16 cellular contexts compared by ENCODE assay signal in genomic region chr6:27260836-27261375, GRCh38. TPM values are rescaled to one million over a fixed set of nuclear protein-coding genes. Genes with fewer than 3 reads are reported as not detected.
DNase-seq lines count a peak whose midpoint lies in the region; ATAC-seq and TF ChIP-seq lines count a peak whose summit lies in the region.
"Had no signal": no experiment of that assay in that cellular context is flagged by ENCODE, and none has a peak within 500 bp of the region (broad histone marks: within the 10 kb centered on the region; RNA-seq: fewer than 3 reads in every experiment).

No MANE protein-coding gene starts in this region.

- H3K36me3 Mint-ChIP-seq in neural progenitor cell, result no peaks in the 10 kb centered on the region
- H3K36me3 Mint-ChIP-seq in activated CD4-positive, alpha-beta memory T cell treated with anti-CD3 and anti-CD28 coated beads, Interleukin-2, amount 10 ng/mL, durations not matched to agents 7 days and 5 days (ENCODE audit: low read depth), result no peaks in the 10 kb centered on the region
- H3K36me3 Mint-ChIP-seq: activated naive CD8-positive, alpha-beta T cell treated with anti-CD3 and anti-CD28 coated beads, Interleukin-2, amount 10 ng/mL, durations not matched to agents 7 days and 5 days had no signal

- in situ Hi-C loops in astrocyte of the cerebellum (cut with HindIII; ENCODE audit: low sequenced_read_pairs), result no loop called here

- H3K9me3 ChIP-seq in neural progenitor cell (ENCODE audit: low read depth), result no peaks in the 10 kb centered on the region
- H3K9me3 ChIP-seq: neutrophil had no signal

- no peaks in the 10 kb centered on the region for H4K20me1 ChIP-seq in neural progenitor cell (ENCODE audit: low read depth)

- peaks cover 23% of the 10 kb centered on the region for H3F3A ChIP-seq in neural progenitor cell (ENCODE audit: low read depth)

- H3K79me2 ChIP-seq in neural progenitor cell (ENCODE audit: low read depth), result no peaks in the 10 kb centered on the region

- H3K27ac ChIP-seq in neural progenitor cell, result no peak overlapping the region
- H3K27ac ChIP-seq: neutrophil, VCaP had no signal

- DNase-seq in H7 (peak; percentile 50), astrocyte of the cerebellum (ENCODE audit: low read depth) (no peak), foreskin fibroblast (peak in 1 of 2 donors; percentile 16), neural progenitor cell (ENCODE audit: low spot score) (peak; percentile 56), T1000 (lab: John Stamatoyannopoulos, UW) (no peak)
- DNase-seq in activated CD4-positive, alpha-beta memory T cell treated with anti-CD3 and anti-CD28 coated beads, Interleukin-2, amount 10 ng/mL, durations not matched to agents 7 days and 5 days, result no peak
- no peak for DNase-seq in effector CD4-positive, alpha-beta T cell
- DNase-seq: activated naive CD8-positive, alpha-beta T cell treated with anti-CD3 and anti-CD28 coated beads, Interleukin-2, amount 10 ng/mL, durations not matched to agents 7 days and 5 days; CD4-positive, alpha-beta memory T cell; NCI-H1694; right cardiac atrium had no signal

- TF ChIP-seq CTCF in astrocyte of the cerebellum (IDR thresholded peaks at IDR 0.05; ENCODE audit: low read depth, low read length, missing control alignments) (no peak), foreskin fibroblast (IDR thresholded peaks at IDR 0.05; ENCODE audit: low read depth, low read length) (no peak), neural progenitor cell (IDR thresholded peaks at IDR 0.05) (no peak)

- CTCF ChIA-PET in activated CD4-positive, alpha-beta memory T cell treated with anti-CD3 and anti-CD28 coated beads, Interleukin-2, amount 10 ng/mL, durations not matched to agents 7 days and 5 days (lab: Charles Lee), result interaction anchor here (1.7 kb wide), 1 partner anchor 9 kb away, joined by 5 read pairs; no protein-coding TSS in a partner anchor

- H3K4me3 ChIP-seq in H7 (ENCODE audit: insufficient read depth, low read depth, low read length) (peak overlapping the region; percentile 61), astrocyte of the cerebellum (ENCODE audit: low read depth, low read length) (peak overlapping the region; percentile 9), foreskin fibroblast (ENCODE audit: low read depth in 1 of 2, low read length in 2 of 2) (peak overlapping the region; percentile 9 to 21), neural progenitor cell (peak overlapping the region; percentile 44)

- H3K27ac Mint-ChIP-seq in neural progenitor cell, result no peak overlapping the region
- H3K27ac Mint-ChIP-seq in activated CD4-positive, alpha-beta memory T cell treated with anti-CD3 and anti-CD28 coated beads, Interleukin-2, amount 10 ng/mL, durations not matched to agents 7 days and 5 days, result no peak overlapping the region
- H3K27ac Mint-ChIP-seq: activated naive CD8-positive, alpha-beta T cell treated with anti-CD3 and anti-CD28 coated beads, Interleukin-2, amount 10 ng/mL, durations not matched to agents 7 days and 5 days; CD4-positive, alpha-beta memory T cell; memory B cell had no signal

- H2AFZ ChIP-seq in neural progenitor cell (replicated peaks), result peak overlapping the region; percentile 35

- H3K27me3 Mint-ChIP-seq in neural progenitor cell (ENCODE audit: insufficient read depth, low read depth), result peaks cover 20% of the 10 kb centered on the region
- peaks cover 25% of the 10 kb centered on the region for H3K27me3 Mint-ChIP-seq in activated CD4-positive, alpha-beta memory T cell treated with anti-CD3 and anti-CD28 coated beads, Interleukin-2, amount 10 ng/mL, durations not matched to agents 7 days and 5 days

- peaks cover 6% of the 10 kb centered on the region for H3K4me1 Mint-ChIP-seq in neural progenitor cell
- no peaks in the 10 kb centered on the region for H3K4me1 Mint-ChIP-seq in activated CD4-positive, alpha-beta memory T cell treated with anti-CD3 and anti-CD28 coated beads, Interleukin-2, amount 10 ng/mL, durations not matched to agents 7 days and 5 days
- H3K4me1 Mint-ChIP-seq: activated naive CD8-positive, alpha-beta T cell treated with anti-CD3 and anti-CD28 coated beads, Interleukin-2, amount 10 ng/mL, durations not matched to agents 7 days and 5 days; memory B cell had no signal

- H3K4me2 ChIP-seq in neural progenitor cell, result peak overlapping the region; percentile 78

- POLR2A ChIA-PET in activated CD4-positive, alpha-beta memory T cell treated with anti-CD3 and anti-CD28 coated beads, Interleukin-2, amount 10 ng/mL, durations not matched to agents 7 days and 5 days (lab: Charles Lee), result no interaction called here

- no peak for ATAC-seq in GM21717 (IDR thresholded peaks at IDR 0.05; ENCODE audit: unreplicated experiment)
- ATAC-seq: right cardiac atrium had no signal

- H3K9ac ChIP-seq in neural progenitor cell, result no peak overlapping the region

- peak overlapping the region; percentile 42 for H3K4me3 Mint-ChIP-seq in neural progenitor cell
- no peak overlapping the region for H3K4me3 Mint-ChIP-seq in activated CD4-positive, alpha-beta memory T cell treated with anti-CD3 and anti-CD28 coated beads, Interleukin-2, amount 10 ng/mL, durations not matched to agents 7 days and 5 days
- H3K4me3 Mint-ChIP-seq: activated naive CD8-positive, alpha-beta T cell treated with anti-CD3 and anti-CD28 coated beads, Interleukin-2, amount 10 ng/mL, durations not matched to agents 7 days and 5 days; CD4-positive, alpha-beta memory T cell; memory B cell had no signal

- H3K36me3 ChIP-seq in H7 (replicated peaks; ENCODE audit: control insufficient read depth, insufficient read depth, low read length) (no peaks in the 10 kb centered on the region), neural progenitor cell (no peaks in the 10 kb centered on the region)
- H3K36me3 ChIP-seq: neutrophil had no signal

- peaks cover 2% of the 10 kb centered on the region; the same call in 1 of the 2 replicates for H3K27me3 ChIP-seq in H7 (ENCODE audit: control insufficient read depth, insufficient read depth, low read length)
- H3K27me3 ChIP-seq in neural progenitor cell, result peaks cover 61% of the 10 kb centered on the region

- no peaks in the 10 kb centered on the region for H3K9me3 Mint-ChIP-seq in neural progenitor cell
- H3K9me3 Mint-ChIP-seq in activated CD4-positive, alpha-beta memory T cell treated with anti-CD3 and anti-CD28 coated beads, Interleukin-2, amount 10 ng/mL, durations not matched to agents 7 days and 5 days, result peaks cover 3% of the 10 kb centered on the region
- H3K9me3 Mint-ChIP-seq: activated naive CD8-positive, alpha-beta T cell treated with anti-CD3 and anti-CD28 coated beads, Interleukin-2, amount 10 ng/mL, durations not matched to agents 7 days and 5 days; memory B cell had no signal

- H3K4me1 ChIP-seq in neural progenitor cell, result no peaks in the 10 kb centered on the region

RNA-seq across cellular contexts. Expression of gene PRSS16, which starts 13.4 kb away (rescaled TPM):
- total RNA-seq in H7 (2014; rRNA removed; shearing (Covaris generic)), result 5.0 and 5.2 TPM in 2 replicates
- 4.3 and 7.2 TPM in 2 replicates for total RNA-seq in neural progenitor cell (ENCODE audit: low replicate concordance)
- 1 to 10 TPM; 1.3 to 1.6 TPM for total RNA-seq in activated CD4-positive, alpha-beta memory T cell treated with anti-CD3 and anti-CD28 coated beads, Interleukin-2, amount 10 ng/mL, durations not matched to agents 7 days and 5 days

RNA-seq across cellular contexts. Expression of gene POM121L2, which starts 51.2 kb away (rescaled TPM):
- total RNA-seq in H7 (2014; rRNA removed; shearing (Covaris generic)), result 0.03 TPM in 1 of 2 replicates, not detected in the other
- not detected in 2 replicates for total RNA-seq in neural progenitor cell (ENCODE audit: low replicate concordance)
- total RNA-seq in activated CD4-positive, alpha-beta memory T cell treated with anti-CD3 and anti-CD28 coated beads, Interleukin-2, amount 10 ng/mL, durations not matched to agents 7 days and 5 days, result not detected
- total RNA-seq: activated naive CD8-positive, alpha-beta T cell treated with anti-CD3 and anti-CD28 coated beads, Interleukin-2, amount 10 ng/mL, durations not matched to agents 7 days and 5 days; CD4-positive, alpha-beta memory T cell; M059J; right cardiac atrium had no signal

Comparison
In these comparisons a context has a peak if more than half of its experiments do, and no peak if none do; other contexts are left out.
1. DNase-seq: peak in H7 (single experiment) and neural progenitor cell (single experiment); none in astrocyte of the cerebellum (single experiment), T1000 (single experiment), activated CD4-positive, alpha-beta memory T cell treated with anti-CD3 and anti-CD28 coated beads, Interleukin-2, amount 10 ng/mL, durations not matched to agents 7 days and 5 days (single experiment) and effector CD4-positive, alpha-beta T cell (single experiment).
2. H3K4me3 ChIP-seq: peak in every context shown above with its lines; median percentile 61 in H7; 44 in neural progenitor cell; 15 in foreskin fibroblast; 9 in astrocyte of the cerebellum.